ENCODE assay signal across 11 cellular contexts in the genomic region with DNA sequence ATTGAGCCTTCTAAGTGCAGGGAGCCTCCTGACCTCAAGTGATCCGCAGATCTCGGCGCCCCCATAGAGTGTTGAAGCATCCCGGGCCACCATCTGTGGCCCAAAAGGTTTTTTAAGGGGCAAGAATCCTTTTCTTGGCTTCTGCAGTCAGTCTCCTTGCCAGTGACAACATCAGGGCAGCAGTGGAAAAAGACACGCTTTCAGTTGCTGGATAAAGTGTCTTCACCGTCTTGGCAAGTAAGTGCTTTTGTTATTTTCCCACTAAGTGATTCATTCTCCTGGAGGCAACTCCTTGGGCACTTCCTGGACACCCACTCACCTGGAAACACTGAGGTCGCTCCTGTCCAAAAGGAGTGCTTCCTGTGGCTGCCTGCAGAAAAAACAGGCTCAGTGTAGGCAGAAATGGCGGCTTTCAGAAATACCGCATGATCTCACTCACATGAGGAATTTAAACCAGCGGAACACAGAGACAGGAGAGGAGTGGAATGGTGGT.
DNase-seq lines count a peak whose midpoint lies in the region; ATAC-seq, FAIRE-seq and TF ChIP-seq lines count a peak whose summit lies in the region.
"Had no signal": no experiment of that assay in that cellular context is flagged by ENCODE, and none has a peak within 500 bp of the region (broad histone marks: within the 10 kb centered on the region; RNA-seq: fewer than 3 reads in every experiment).

No MANE protein-coding gene starts in this region.

- H2BK20ac ChIP-seq in IMR-90 (ENCODE audit: low read depth, low read length): 0 out of 2 replicates have a peak overlapping the region, but pooled peaks have one; percentile 3

- 0 out of 2 replicates have a peak overlapping the region, but pooled peaks have one; percentile 39 for H4K91ac ChIP-seq in IMR-90 (ENCODE audit: insufficient read depth, low read depth, low read length)

- H3K27ac ChIP-seq in IMR-90 (ENCODE audit: insufficient read depth, low read length) (no peak overlapping the region), body of pancreas (no peak overlapping the region)
- H3K27ac ChIP-seq: SJSA1 had no signal

- H2AFZ ChIP-seq in IMR-90 (replicated peaks; ENCODE audit: low read length, poor library complexity): peak overlapping the region; percentile 19

- peak overlapping the region; percentile 3; the same call in 1 of the 3 replicates for H2BK15ac ChIP-seq in IMR-90 (ENCODE audit: low read depth, low read length)

- no peaks in the 10 kb centered on the region for H3K9me3 ChIP-seq in IMR-90 (ENCODE audit: control insufficient read depth, insufficient read depth, low read length)
- H3K9me3 ChIP-seq in body of pancreas: no peaks in the 10 kb centered on the region
- H3K9me3 ChIP-seq: SJSA1 had no signal

- H4K5ac ChIP-seq in IMR-90 (ENCODE audit: low read depth, low read length): no peak overlapping the region

- no peaks in the 10 kb centered on the region for H4K20me1 ChIP-seq in IMR-90 (ENCODE audit: insufficient read depth, low read length)

- peak overlapping the region; percentile 17; the same call in 1 of the 2 replicates for H2AK5ac ChIP-seq in IMR-90 (ENCODE audit: low read depth, low read length)

- intact Hi-C loops in IMR-90 (cut with micrococcal nuclease): loop anchor here (1.0 to 5.0 kb wide), 2 partner anchors 112 to 359 kb away; no protein-coding TSS in a partner anchor
- intact Hi-C loops in body of pancreas (cut with DNase I): loop anchor here (10.0 kb wide), 1 partner anchor 112 kb away; no protein-coding TSS in a partner anchor

- no peak overlapping the region for H3K56ac ChIP-seq in IMR-90 (ENCODE audit: extremely low read depth, insufficient read depth, low read length)

- TF ChIP-seq CTCF in IMR-90 (conservative IDR thresholded peaks at IDR 0.05; ENCODE audit: low read depth, low read length) (no peak), bronchial epithelial cell (IDR thresholded peaks at IDR 0.05; ENCODE audit: insufficient read depth, low read length, severe bottlenecking) (no peak), body of pancreas (IDR thresholded peaks at IDR 0.05) (no peak)

- H3K9me1 ChIP-seq in IMR-90 (ENCODE audit: insufficient read depth, low read length): no peaks in the 10 kb centered on the region

- TF ChIP-seq POLR2A in IMR-90 (IDR thresholded peaks at IDR 0.05; ENCODE audit: low read depth, low read length) (no peak), body of pancreas (IDR thresholded peaks at IDR 0.05) (no peak)

- DNase-seq in A172 (ENCODE audit: low spot score) (peak; percentile 16), IMR-90 (peak; percentile 40), bronchial epithelial cell (ENCODE audit: low read depth) (peak; percentile 84), mesenteric fat pad (ENCODE audit: low spot score) (peak; percentile 67), body of pancreas (no peak), NOMO-1 treated with DMSO at 0.1 percent for 48 hours (lab: John Stamatoyannopoulos, UW; ENCODE audit: unreplicated experiment) (no peak)
- no peak for DNase-seq in activated CD8-positive, alpha-beta memory T cell treated with anti-CD3 and anti-CD28 coated beads, Interleukin-2, amount 10 ng/mL, durations not matched to agents 7 days and 5 days
- DNase-seq in naive thymus-derived CD8-positive, alpha-beta T cell: no peak
- DNase-seq: NCI-H1092 treated with DMSO at 0.1 percent for 48 hours had no signal

- peak overlapping the region; percentile 29 to 83; a peak in 2 of 4 replicates for H4K8ac ChIP-seq in IMR-90 (ENCODE audit: low read depth in 2 of 2, low read length in 2 of 2)

- H3K18ac ChIP-seq in IMR-90 (ENCODE audit: low read depth, low read length): no peak overlapping the region

- no peaks in the 10 kb centered on the region for H3K79me1 ChIP-seq in IMR-90 (ENCODE audit: low read depth in 1 of 2, low read length in 2 of 2)

- in situ Hi-C loops in IMR-90 (cut with MboI; ENCODE audit: low sequenced_read_pairs): loop anchor here (5.0 to 25.0 kb wide), 2 partner anchors 109 to 529 kb away; no protein-coding TSS in a partner anchor

- H3K27me3 Mint-ChIP-seq in activated CD8-positive, alpha-beta memory T cell treated with anti-CD3 and anti-CD28 coated beads, Interleukin-2, amount 10 ng/mL, durations not matched to agents 7 days and 5 days: peaks cover 43% of the 10 kb centered on the region
- peaks cover 0 to 20% (median 3%) of the 10 kb centered on the region in 5 donors for H3K27me3 Mint-ChIP-seq in naive thymus-derived CD8-positive, alpha-beta T cell

- no peak overlapping the region for H2BK120ac ChIP-seq in IMR-90 (ENCODE audit: low read depth, low read length)

- no peak overlapping the region for H3K9ac ChIP-seq in IMR-90 (ENCODE audit: low read depth, low read length)

- H3K4me2 ChIP-seq in IMR-90 (ENCODE audit: low read depth, low read length): no peak overlapping the region

- 100% methylated on average over 2 of the region's 10 CpGs; no CpG with 5 or more reads in 1 of the 2 experiments for WGBS in IMR-90 (ENCODE audit: extremely low coverage in 2 of 2, insufficient read length in 1 of 2), 2 experiments
- WGBS in body of pancreas, 2 donors: 69 to 74% methylated on average over 10 of the region's 10 CpGs

- H3K14ac ChIP-seq in IMR-90 (replicated peaks; ENCODE audit: low read depth, low read length): no peak overlapping the region

- no peak overlapping the region for H3K23ac ChIP-seq in IMR-90 (ENCODE audit: low read depth, low read length)

- H3K4me1 Mint-ChIP-seq in activated CD8-positive, alpha-beta memory T cell treated with anti-CD3 and anti-CD28 coated beads, Interleukin-2, amount 10 ng/mL, durations not matched to agents 7 days and 5 days: peaks cover 20% of the 10 kb centered on the region
- H3K4me1 Mint-ChIP-seq in naive thymus-derived CD8-positive, alpha-beta T cell: peaks cover 4 to 15% (median 11%) of the 10 kb centered on the region in 4 donors

- dilution Hi-C loops in IMR-90 (cut with HindIII; ENCODE audit: low sequenced_read_pairs, unreplicated experiment): loop anchor here (25.0 kb wide), 1 partner anchor 104 kb away; a partner anchor contains a TSS

- POLR2A ChIA-PET in IMR-90 (lab: Charles Lee; ENCODE audit: unreplicated experiment): no interaction called here
- POLR2A ChIA-PET in naive thymus-derived CD8-positive, alpha-beta T cell (lab: Charles Lee): interaction anchor here (0.9 to 2.3 kb wide), 2 partner anchors 104 to 112 kb away, joined by 3 to 16 read pairs; no protein-coding TSS in a partner anchor

- H3K4me3 Mint-ChIP-seq in activated CD8-positive, alpha-beta memory T cell treated with anti-CD3 and anti-CD28 coated beads, Interleukin-2, amount 10 ng/mL, durations not matched to agents 7 days and 5 days: no peak overlapping the region
- no peak overlapping the region for H3K4me3 Mint-ChIP-seq in naive thymus-derived CD8-positive, alpha-beta T cell

- H3K9me3 Mint-ChIP-seq in activated CD8-positive, alpha-beta memory T cell treated with anti-CD3 and anti-CD28 coated beads, Interleukin-2, amount 10 ng/mL, durations not matched to agents 7 days and 5 days (ENCODE audit: low read depth): no peaks in the 10 kb centered on the region
- H3K9me3 Mint-ChIP-seq in naive thymus-derived CD8-positive, alpha-beta T cell: no peaks in the 10 kb centered on the region

- no peak overlapping the region for H2BK5ac ChIP-seq in IMR-90 (ENCODE audit: low read depth, low read length, poor library complexity, severe bottlenecking)

- H3K4me3 ChIP-seq in IMR-90 (ENCODE audit: insufficient read depth, low read depth, low read length) (no peak overlapping the region), bronchial epithelial cell (ENCODE audit: low read depth, low read length) (no peak overlapping the region), body of pancreas (no peak overlapping the region)

- no TSS peak for BruUV-seq in IMR-90 (replicated peaks; lab: Mats Ljungman, UMichigan)

- no peak overlapping the region for H2AK9ac ChIP-seq in IMR-90 (replicated peaks; ENCODE audit: low read depth, low read length, poor library complexity)

- peak overlapping the region; percentile 34; the same call in 1 of the 2 replicates for H3K4ac ChIP-seq in IMR-90 (ENCODE audit: low read depth, low read length)

- CTCF ChIA-PET in IMR-90 (lab: Yijun Ruan, JAX): interaction anchor here (0.6 to 1.0 kb wide), 5 partner anchors 13 to 407 kb away, joined by 3 to 4 read pairs (median 3); no protein-coding TSS in a partner anchor
- CTCF ChIA-PET in activated CD8-positive, alpha-beta memory T cell treated with anti-CD3 and anti-CD28 coated beads, Interleukin-2, amount 10 ng/mL, durations not matched to agents 7 days and 5 days (lab: Charles Lee): interaction anchor here (0.7 to 2.5 kb wide), 5 partner anchors 11 to 125 kb away, joined by 3 to 23 read pairs (median 9); a partner anchor contains a TSS

- H3K36me3 ChIP-seq in IMR-90 (ENCODE audit: control insufficient read depth, insufficient read depth, low read length): no peaks in the 10 kb centered on the region
- H3K36me3 ChIP-seq in bronchial epithelial cell (ENCODE audit: control insufficient read depth, insufficient read depth, low read length): no peaks in the 10 kb centered on the region
- H3K36me3 ChIP-seq in body of pancreas (replicated peaks in 1 of 2; ENCODE audit: insufficient read depth in 1 of 2, low read depth in 2 of 2): no peaks in the 10 kb centered on the region
- H3K36me3 ChIP-seq: SJSA1 had no signal

- ATAC-seq in IMR-90 (ENCODE audit: low read depth) (no peak), body of pancreas (no peak)
- ATAC-seq in activated CD8-positive, alpha-beta memory T cell treated with anti-CD3 and anti-CD28 coated beads, Interleukin-2, amount 10 ng/mL, durations not matched to agents 7 days and 5 days: no peak
- ATAC-seq in naive thymus-derived CD8-positive, alpha-beta T cell: no peak

- H3K27me3 ChIP-seq in IMR-90 (ENCODE audit: control insufficient read depth, insufficient read depth, low read length) (no peaks in the 10 kb centered on the region), bronchial epithelial cell (ENCODE audit: control insufficient read depth, insufficient read depth, low read length) (no peaks in the 10 kb centered on the region), body of pancreas (peaks cover 0 to 4% of the 10 kb centered on the region in 2 donors)
- H3K27me3 ChIP-seq: SJSA1 had no signal

- TF ChIP-seq RAD21 in IMR-90 (IDR thresholded peaks at IDR 0.05; ENCODE audit: low read length): no peak

- no peaks in the 10 kb centered on the region for H3K36me3 Mint-ChIP-seq in activated CD8-positive, alpha-beta memory T cell treated with anti-CD3 and anti-CD28 coated beads, Interleukin-2, amount 10 ng/mL, durations not matched to agents 7 days and 5 days
- H3K36me3 Mint-ChIP-seq in naive thymus-derived CD8-positive, alpha-beta T cell: peaks cover 0 to 4% (median 0%) of the 10 kb centered on the region in 3 donors

- H3K27ac Mint-ChIP-seq in activated CD8-positive, alpha-beta memory T cell treated with anti-CD3 and anti-CD28 coated beads, Interleukin-2, amount 10 ng/mL, durations not matched to agents 7 days and 5 days: no peak overlapping the region
- peak overlapping the region in 4 of 10 donors; percentile 5 to 69 (median 28) for H3K27ac Mint-ChIP-seq in naive thymus-derived CD8-positive, alpha-beta T cell

- H3K4me1 ChIP-seq in IMR-90 (ENCODE audit: control insufficient read depth, insufficient read depth, low read length) (peaks cover 9% of the 10 kb centered on the region), body of pancreas (peaks cover 6% of the 10 kb centered on the region)

- no peak for FAIRE-seq in bronchial epithelial cell (lab: Jason Lieb, UNC)
- FAIRE-seq: GM12891 had no signal

TF ChIP-seq in IMR-90, 13 proteins besides CTCF, POLR2A, EP300 and RAD21:
- no peak for TF ChIP-seq MXI1 (IDR thresholded peaks at IDR 0.05; ENCODE audit: borderline replicate concordance, low read depth, low read length)
TF ChIP-seq in IMR-90: peak in this region for 0.

Comparison
In these comparisons a context has a peak if more than half of its experiments do, and no peak if none do; other contexts are left out.
1. DNase-seq: peak in A172 (single experiment), IMR-90 (single experiment), bronchial epithelial cell (single experiment) and mesenteric fat pad (single experiment); none in activated CD8-positive, alpha-beta memory T cell treated with anti-CD3 and anti-CD28 coated beads, Interleukin-2, amount 10 ng/mL, durations not matched to agents 7 days and 5 days (single experiment), naive thymus-derived CD8-positive, alpha-beta T cell (0 of 10), body of pancreas (0 of 4) and NOMO-1 treated with DMSO at 0.1 percent for 48 hours (single experiment).